8 cellular contexts compared by ENCODE assay signal in the genomic region with DNA sequence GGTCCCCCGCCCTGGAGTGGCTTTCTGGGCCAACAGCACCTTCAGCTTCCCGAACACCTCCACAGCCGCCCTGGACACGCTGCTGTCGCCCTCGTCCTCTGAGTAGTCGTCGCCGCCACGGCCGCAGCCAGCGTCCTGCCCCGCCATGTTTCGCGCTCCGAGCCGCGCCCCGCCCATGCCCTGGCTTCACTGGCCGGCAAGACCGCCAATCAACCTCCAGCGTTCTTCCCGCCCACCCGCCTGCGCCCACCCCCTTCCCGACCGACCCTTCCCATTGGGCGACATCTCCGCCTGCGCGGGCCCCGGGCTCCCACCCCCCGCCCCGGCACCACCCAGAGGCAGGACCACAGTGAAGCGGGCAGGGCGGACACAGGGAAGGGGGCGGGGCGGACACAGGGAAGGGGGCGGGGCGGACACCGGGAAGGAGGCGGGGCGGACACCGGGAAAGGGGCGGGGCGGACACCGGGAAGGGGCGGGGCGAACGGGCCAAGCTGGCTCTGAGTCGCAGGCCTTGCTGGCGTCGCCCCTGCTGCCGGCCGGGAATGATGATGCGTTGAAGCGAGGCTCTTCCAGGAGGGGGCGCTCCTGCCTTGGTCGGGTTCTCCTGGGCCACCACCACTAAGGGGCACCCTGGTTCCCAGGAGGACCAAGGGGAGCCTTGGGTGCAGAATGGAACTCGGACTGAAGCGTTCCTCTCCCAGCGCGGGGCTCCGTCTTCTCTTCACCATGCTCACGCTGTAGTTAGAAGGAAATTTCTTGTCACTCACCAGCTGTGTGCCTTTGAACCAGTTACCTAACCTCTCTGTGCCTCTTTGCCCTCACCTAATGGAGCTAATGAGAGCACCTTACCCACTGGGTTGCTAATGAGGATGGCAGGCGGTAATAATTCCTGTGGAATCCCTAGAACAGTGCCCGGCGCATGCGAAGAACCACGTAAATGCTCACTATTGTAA. TPM values are rescaled to one million over a fixed set of nuclear protein-coding genes. Genes with fewer than 3 reads are reported as not detected.
DNase-seq lines count a peak whose midpoint lies in the region; ATAC-seq and TF ChIP-seq lines count a peak whose summit lies in the region.

A gene (minus strand): TSS at position 166 of the 953 bp plus-strand sequence. CDS start 19 bp downstream, at position 147.

- H3K9ac ChIP-seq in rectal smooth muscle tissue (ENCODE audit: low read length), result no peak within 1 kb of the TSS

- H3K27ac ChIP-seq in right cardiac atrium (ENCODE audit: low read length), result peak within 1 kb of the TSS; percentile 63
- peak within 1 kb of the TSS; percentile 61 for H3K27ac ChIP-seq in rectal smooth muscle tissue (ENCODE audit: low read depth, low read length)
- peak within 1 kb of the TSS in 1 of 2 donors; percentile 55 for H3K27ac ChIP-seq in aorta (ENCODE audit: low read depth in 1 of 2, low read length in 2 of 2)

- no peak for TF ChIP-seq POLR2A in GM18505 (IDR thresholded peaks at IDR 0.05; ENCODE audit: borderline replicate concordance, extremely low read depth, insufficient read depth, insufficient read length)

- H3K4me1 ChIP-seq in right cardiac atrium (ENCODE audit: control insufficient read depth, insufficient read depth, low read length), result no peaks in the 10 kb centered on the region
- H3K4me1 ChIP-seq in rectal smooth muscle tissue (ENCODE audit: control insufficient read depth, insufficient read depth, low read length), result peaks cover 2% of the 10 kb centered on the region
- no peaks in the 10 kb centered on the region for H3K4me1 ChIP-seq in aorta (ENCODE audit: control insufficient read depth in 1 of 2, insufficient read depth in 2 of 2, low read length in 2 of 2)

- intact Hi-C loops in T-helper 2 cell treated with Interferon-gamma antibody and Interleukin-4, amounts not matched to agents 100 ng/mL and 5 ng/mL, for 36 hours (cut with micrococcal nuclease), result loop anchor here (1.0 to 5.0 kb wide), 5 partner anchors 37 to 528 kb away; a partner anchor contains a TSS
- intact Hi-C loops in right cardiac atrium (cut with DNase I), result no loop called here
- intact Hi-C loops in aorta (cut with DNase I), result loop anchor here (1.0 to 2.0 kb wide), 3 partner anchors 26 to 37 kb away; no protein-coding TSS in a partner anchor

- 11% methylated on average over 66 of the region's 70 CpGs for WGBS in right cardiac atrium
- 6 to 26% methylated on average over 50 to 70 of the region's 70 CpGs for WGBS in aorta, 2 donors

- ATAC-seq in GM18505 (IDR thresholded peaks at IDR 0.05; ENCODE audit: unreplicated experiment) (peak; percentile 70), HG02970 (IDR thresholded peaks at IDR 0.05; ENCODE audit: low FRiP score, unreplicated experiment) (peak; percentile 57), right cardiac atrium (peak; percentile 92 to 94), aorta (ENCODE audit: low FRiP score) (peak; percentile 87)

- peak within 1 kb of the TSS; percentile 57 for H3K4me3 ChIP-seq in right cardiac atrium (ENCODE audit: low read length)
- peak within 1 kb of the TSS; percentile 74 for H3K4me3 ChIP-seq in rectal smooth muscle tissue (ENCODE audit: low read length)
- H3K4me3 ChIP-seq in aorta (ENCODE audit: low read length in 2 of 2), result peak within 1 kb of the TSS in 1 of 2 donors; percentile 60

- DNase-seq in NCI-H187 treated with DMSO at 0.1 percent for 48 hours (lab: John Stamatoyannopoulos, UW) (peak; percentile 77), anterior cingulate cortex (lab: John Stamatoyannopoulos, UW) (peak; percentile 38 to 97 (median 88)), right cardiac atrium (peak; percentile 87 to 96 (median 95)), aorta (peak; percentile 93 to 96)

- H3K9me3 ChIP-seq in right cardiac atrium (ENCODE audit: control insufficient read depth, low read length), result no peaks in the 10 kb centered on the region
- no peaks in the 10 kb centered on the region for H3K9me3 ChIP-seq in aorta (ENCODE audit: control insufficient read depth, low read length)

- H3K36me3 ChIP-seq in rectal smooth muscle tissue (ENCODE audit: control insufficient read depth, insufficient read depth, low read length) (no peaks in the 10 kb centered on the region), aorta (ENCODE audit: control insufficient read depth in 1 of 2, insufficient read depth in 2 of 2, low read length in 1 of 2) (no peaks in the 10 kb centered on the region)

- no peaks in the 10 kb centered on the region for H3K27me3 ChIP-seq in right cardiac atrium (ENCODE audit: control insufficient read depth, insufficient read depth)
- H3K27me3 ChIP-seq in rectal smooth muscle tissue (ENCODE audit: control insufficient read depth, insufficient read depth, low read length), result no peaks in the 10 kb centered on the region
- no peaks in the 10 kb centered on the region for H3K27me3 ChIP-seq in aorta (ENCODE audit: control insufficient read depth in 1 of 2, insufficient read depth in 2 of 2, low read length in 1 of 2)

RNA-seq across cellular contexts. Expression of the gene that starts here (rescaled TPM):
- 50.3 and 57.5 TPM in 2 replicates for total RNA-seq in T-helper 2 cell treated with Interferon-gamma antibody and Interleukin-4, amounts not matched to agents 100 ng/mL and 5 ng/mL, for 36 hours
- total RNA-seq in right cardiac atrium (10 to 100 TPM; 14.5 to 18.3 (median 16.8) TPM), aorta (10 to 100 TPM; 34.6 to 76.0 TPM)
- polyA plus RNA-seq in right cardiac atrium (17.3 TPM), aorta (100 to 1,000 TPM in 1 of 2 donors, 10 to 100 TPM in 1; 33.1 to 686 TPM)

Comparison
In these comparisons a context has a peak if more than half of its experiments do, and no peak if none do; other contexts are left out.
1. intact Hi-C loops: an anchor here in T-helper 2 cell treated with Interferon-gamma antibody and Interleukin-4, amounts not matched to agents 100 ng/mL and 5 ng/mL, for 36 hours (1.0 to 5.0 kb wide) and aorta (1.0 to 2.0 kb wide); none called in right cardiac atrium.